ENCODE assay signal across 23 cellular contexts in the genomic region with DNA sequence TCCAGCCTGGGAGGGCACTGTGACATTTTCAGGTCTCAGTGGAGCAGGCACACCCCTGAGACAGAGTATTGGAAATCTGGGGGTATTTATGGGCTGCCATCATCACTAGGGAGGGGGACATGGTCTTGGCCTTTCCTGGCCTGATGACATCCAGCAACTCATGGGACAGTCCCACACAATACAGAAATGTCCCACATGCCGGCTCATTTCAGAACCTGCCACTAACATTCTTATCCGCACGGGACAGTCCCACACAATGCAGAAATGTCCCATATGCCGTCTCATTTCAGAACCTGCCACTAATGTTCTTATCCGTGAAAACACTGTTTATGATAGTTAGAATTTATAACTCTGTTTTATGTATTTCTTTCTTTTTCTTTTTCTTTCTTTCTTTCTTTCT. TPM values are rescaled to one million over a fixed set of nuclear protein-coding genes. Genes with fewer than 3 reads are reported as not detected.
DNase-seq lines count a peak whose midpoint lies in the region; ATAC-seq and TF ChIP-seq lines count a peak whose summit lies in the region.
"Had no signal": no experiment of that assay in that cellular context is flagged by ENCODE, and none has a peak within 500 bp of the region (broad histone marks: within the 10 kb centered on the region; RNA-seq: fewer than 3 reads in every experiment).

No MANE protein-coding gene starts in this region.

- H4K20me1 ChIP-seq in OCI-LY3 (ENCODE audit: insufficient read depth, low read length) (peaks cover 15% of the 10 kb centered on the region), Karpas-422 (ENCODE audit: insufficient read depth, low read depth, low read length) (no peaks in the 10 kb centered on the region)
- H4K20me1 ChIP-seq: BLaER1 had no signal

- WGBS in trophoblast cell (ENCODE audit: extremely low coverage, insufficient coverage, insufficient read length): no CpG with 5 or more reads among the region's 5 CpGs

- no peak overlapping the region for H3K27ac Mint-ChIP-seq in stimulated activated memory B cell treated with anti-CD40 and anti-IgM and Interleukin-4, amounts not matched to agents 10 μg/mL and 1 μg/mL and 100 μg/mL, for 72 hours
- H3K27ac Mint-ChIP-seq: CD4-positive, alpha-beta memory T cell; CD4-positive, CD25-positive, alpha-beta regulatory T cell; CD8-positive, alpha-beta memory T cell had no signal

- H3K9ac ChIP-seq in OCI-LY3 (ENCODE audit: low read length) (no peak overlapping the region), trophoblast cell (ENCODE audit: low read length) (peak overlapping the region; percentile 49), Karpas-422 (ENCODE audit: low read length) (no peak overlapping the region)
- H3K9ac ChIP-seq: BLaER1 had no signal

- no peak overlapping the region for H3K27ac ChIP-seq in OCI-LY3 (ENCODE audit: low read length)
- H3K27ac ChIP-seq in trophoblast cell (ENCODE audit: low read depth, low read length): no peak overlapping the region
- no peak overlapping the region for H3K27ac ChIP-seq in Karpas-422 (ENCODE audit: low read length)
- H3K27ac ChIP-seq: BLaER1 had no signal

- no peak overlapping the region for H2BK120ac ChIP-seq in trophoblast cell (ENCODE audit: insufficient read depth, low read length, poor library complexity)

- no peak overlapping the region for H4K8ac ChIP-seq in trophoblast cell (ENCODE audit: low read depth, low read length)

- no peak overlapping the region for H3K14ac ChIP-seq in trophoblast cell (ENCODE audit: low read length)

- no peaks in the 10 kb centered on the region for H3K9me2 ChIP-seq in Karpas-422 (replicated peaks; ENCODE audit: insufficient read depth, low read length)

- no peaks in the 10 kb centered on the region for H3K36me3 Mint-ChIP-seq in stimulated activated memory B cell treated with anti-CD40 and anti-IgM and Interleukin-4, amounts not matched to agents 10 μg/mL and 1 μg/mL and 100 μg/mL, for 72 hours
- H3K36me3 Mint-ChIP-seq: CD14-positive monocyte; CD4-positive, alpha-beta memory T cell; CD4-positive, CD25-positive, alpha-beta regulatory T cell; CD8-positive, alpha-beta memory T cell had no signal

- H3K4me1 Mint-ChIP-seq in stimulated activated memory B cell treated with anti-CD40 and anti-IgM and Interleukin-4, amounts not matched to agents 10 μg/mL and 1 μg/mL and 100 μg/mL, for 72 hours: no peaks in the 10 kb centered on the region
- H3K4me1 Mint-ChIP-seq: CD4-positive, alpha-beta memory T cell; CD8-positive, alpha-beta memory T cell had no signal

- H3K4me2 ChIP-seq in OCI-LY3 (ENCODE audit: low read length) (peak overlapping the region; percentile 71), trophoblast cell (ENCODE audit: low read length) (no peak overlapping the region), Karpas-422 (ENCODE audit: low read depth, low read length, poor library complexity, severe bottlenecking) (no peak overlapping the region)
- H3K4me2 ChIP-seq: BLaER1 had no signal

- peak; percentile 71 for ATAC-seq in stimulated activated memory B cell treated with anti-CD40 and anti-IgM and Interleukin-4, amounts not matched to agents 10 μg/mL and 1 μg/mL and 100 μg/mL, for 72 hours
- no peak for ATAC-seq in GM19452 (IDR thresholded peaks at IDR 0.05; ENCODE audit: unreplicated experiment)

- H3K9me3 ChIP-seq in OCI-LY3 (ENCODE audit: insufficient read depth, low read length): no peaks in the 10 kb centered on the region
- H3K9me3 ChIP-seq in trophoblast cell (ENCODE audit: insufficient read depth, low read depth, low read length): peaks cover 6% of the 10 kb centered on the region
- no peaks in the 10 kb centered on the region for H3K9me3 ChIP-seq in Karpas-422 (ENCODE audit: low read length)
- H3K9me3 ChIP-seq: BE2C had no signal

- H3K4me3 ChIP-seq in OCI-LY3 (ENCODE audit: low read length) (peak overlapping the region; percentile 38), trophoblast cell (ENCODE audit: low read depth, low read length) (no peak overlapping the region), Karpas-422 (ENCODE audit: low read length) (no peak overlapping the region)
- H3K4me3 ChIP-seq: BLaER1 had no signal

- no peak overlapping the region for H2BK5ac ChIP-seq in trophoblast cell (ENCODE audit: low read depth, low read length, poor library complexity)

- H3K27me3 ChIP-seq in OCI-LY3 (ENCODE audit: low read depth, low read length) (peaks cover 59% of the 10 kb centered on the region), trophoblast cell (ENCODE audit: insufficient read depth, low read length) (peaks cover 8% of the 10 kb centered on the region), Karpas-422 (ENCODE audit: low read length) (no peaks in the 10 kb centered on the region)

- no peak overlapping the region for H4K12ac ChIP-seq in trophoblast cell (ENCODE audit: low read depth, low read length)

- no peak overlapping the region for H2BK12ac ChIP-seq in trophoblast cell (ENCODE audit: low read length)

- H4K91ac ChIP-seq in trophoblast cell (ENCODE audit: low read depth, low read length): no peak overlapping the region

- DNase-seq in trophoblast cell: no peak
- no peak for DNase-seq in activated gamma-delta T cell (lab: John Stamatoyannopoulos, UW)
- no peak for DNase-seq in Karpas-422
- DNase-seq: 8988T; ACHN; BE2C; C1 segment of cervical spinal cord; CD4-positive, alpha-beta memory T cell; CD4-positive, CD25-positive, alpha-beta regulatory T cell; CD8-positive, alpha-beta memory T cell; COR-L47; DMS 273 treated with DMSO at 0.1 percent for 48 hours; DMS153; DMS53; DMS79; DND-41; EL; GDM1 had no signal

- H3K79me2 ChIP-seq in OCI-LY3 (ENCODE audit: low read length): no peaks in the 10 kb centered on the region
- H3K79me2 ChIP-seq in trophoblast cell (ENCODE audit: control insufficient read depth, insufficient read depth, low read length, poor library complexity): no peaks in the 10 kb centered on the region
- H3K79me2 ChIP-seq in Karpas-422 (ENCODE audit: low read length): no peaks in the 10 kb centered on the region

- H2AFZ ChIP-seq in OCI-LY3 (ENCODE audit: low read depth, low read length): no peak overlapping the region
- H2AFZ ChIP-seq in trophoblast cell (ENCODE audit: insufficient read depth, low read length, poor library complexity): no peak overlapping the region
- H2AFZ ChIP-seq in Karpas-422 (ENCODE audit: low read length): no peak overlapping the region

- H3K4me1 ChIP-seq in OCI-LY3 (ENCODE audit: low read length) (peaks cover 35% of the 10 kb centered on the region), trophoblast cell (ENCODE audit: control insufficient read depth in 1 of 2, insufficient read depth in 2 of 2, low read length in 2 of 2) (no peaks in the 10 kb centered on the region), Karpas-422 (ENCODE audit: low read length) (peaks cover 9% of the 10 kb centered on the region)
- H3K4me1 ChIP-seq: BE2C, BLaER1 had no signal

- TF ChIP-seq CTCF in OCI-LY3 (IDR thresholded peaks at IDR 0.05; ENCODE audit: low read depth, low read length): no peak

- H3K79me1 ChIP-seq in trophoblast cell (ENCODE audit: low read length): no peaks in the 10 kb centered on the region

- peaks cover 29% of the 10 kb centered on the region for H3K27me3 Mint-ChIP-seq in stimulated activated memory B cell treated with anti-CD40 and anti-IgM and Interleukin-4, amounts not matched to agents 10 μg/mL and 1 μg/mL and 100 μg/mL, for 72 hours

- no peak overlapping the region for H3K4me3 Mint-ChIP-seq in stimulated activated memory B cell treated with anti-CD40 and anti-IgM and Interleukin-4, amounts not matched to agents 10 μg/mL and 1 μg/mL and 100 μg/mL, for 72 hours
- H3K4me3 Mint-ChIP-seq: CD14-positive monocyte; CD4-positive, alpha-beta memory T cell; CD4-positive, CD25-positive, alpha-beta regulatory T cell; CD8-positive, alpha-beta memory T cell had no signal

- no peak overlapping the region for H3K4ac ChIP-seq in trophoblast cell (ENCODE audit: low read depth, low read length)

- H3K36me3 ChIP-seq in OCI-LY3 (replicated peaks; ENCODE audit: low read depth, low read length) (no peaks in the 10 kb centered on the region), trophoblast cell (ENCODE audit: control insufficient read depth in 1 of 2, insufficient read depth in 2 of 2, low read length in 2 of 2) (no peaks in the 10 kb centered on the region), Karpas-422 (ENCODE audit: insufficient read depth, low read length) (no peaks in the 10 kb centered on the region)
- H3K36me3 ChIP-seq: BE2C, BLaER1 had no signal

- no peaks in the 10 kb centered on the region for H3K9me3 Mint-ChIP-seq in stimulated activated memory B cell treated with anti-CD40 and anti-IgM and Interleukin-4, amounts not matched to agents 10 μg/mL and 1 μg/mL and 100 μg/mL, for 72 hours

- H3K23ac ChIP-seq in trophoblast cell (ENCODE audit: low read length): no peak overlapping the region

- H2AK5ac ChIP-seq in trophoblast cell (ENCODE audit: low read length): no peak overlapping the region

- no peak overlapping the region for H3K18ac ChIP-seq in trophoblast cell (ENCODE audit: low read length)

RNA-seq across cellular contexts. Expression of a gene that starts 9.8 kb away (rescaled TPM):
- polyA plus RNA-seq in trophoblast cell (2013): 0.29 and 0.47 TPM in 2 replicates
- 0.22 TPM in 1 of 2 replicates, not detected in the other for total RNA-seq in Karpas-422 (2014; rRNA removed; shearing (Covaris generic); ENCODE audit: low replicate concordance)
- total RNA-seq: CD4-positive, alpha-beta memory T cell; CD4-positive, CD25-positive, alpha-beta regulatory T cell; CD8-positive, alpha-beta memory T cell had no signal
- polyA plus RNA-seq: CD14-positive monocyte; CD4-positive, alpha-beta memory T cell; CD4-positive, CD25-positive, alpha-beta regulatory T cell; CD8-positive, alpha-beta memory T cell had no signal

RNA-seq across cellular contexts. Expression of a gene that starts 22.1 kb away (rescaled TPM):
- polyA plus RNA-seq in trophoblast cell (2013): 11.2 TPM in 2 replicates
- 6.2 and 11.1 TPM in 2 replicates for total RNA-seq in Karpas-422 (2014; rRNA removed; shearing (Covaris generic); ENCODE audit: low replicate concordance)

RNA-seq across cellular contexts. Expression of a gene that starts 42.5 kb away (rescaled TPM):
- polyA plus RNA-seq in trophoblast cell (2013): 6.2 and 6.4 TPM in 2 replicates
- total RNA-seq in Karpas-422 (2014; rRNA removed; shearing (Covaris generic); ENCODE audit: low replicate concordance): 3.3 and 11.2 TPM in 2 replicates
- total RNA-seq: CD4-positive, CD25-positive, alpha-beta regulatory T cell; CD8-positive, alpha-beta memory T cell had no signal
- polyA plus RNA-seq: CD14-positive monocyte; CD8-positive, alpha-beta memory T cell had no signal

RNA-seq across cellular contexts. Expression of a gene that starts 53.0 kb away (rescaled TPM):
- 86.0 and 93.0 TPM in 2 replicates for polyA plus RNA-seq in trophoblast cell (2013)
- 60.8 and 88.9 TPM in 2 replicates for total RNA-seq in Karpas-422 (2014; rRNA removed; shearing (Covaris generic); ENCODE audit: low replicate concordance)
